ENCODE assay signal across 19 cellular contexts in the genomic region with DNA sequence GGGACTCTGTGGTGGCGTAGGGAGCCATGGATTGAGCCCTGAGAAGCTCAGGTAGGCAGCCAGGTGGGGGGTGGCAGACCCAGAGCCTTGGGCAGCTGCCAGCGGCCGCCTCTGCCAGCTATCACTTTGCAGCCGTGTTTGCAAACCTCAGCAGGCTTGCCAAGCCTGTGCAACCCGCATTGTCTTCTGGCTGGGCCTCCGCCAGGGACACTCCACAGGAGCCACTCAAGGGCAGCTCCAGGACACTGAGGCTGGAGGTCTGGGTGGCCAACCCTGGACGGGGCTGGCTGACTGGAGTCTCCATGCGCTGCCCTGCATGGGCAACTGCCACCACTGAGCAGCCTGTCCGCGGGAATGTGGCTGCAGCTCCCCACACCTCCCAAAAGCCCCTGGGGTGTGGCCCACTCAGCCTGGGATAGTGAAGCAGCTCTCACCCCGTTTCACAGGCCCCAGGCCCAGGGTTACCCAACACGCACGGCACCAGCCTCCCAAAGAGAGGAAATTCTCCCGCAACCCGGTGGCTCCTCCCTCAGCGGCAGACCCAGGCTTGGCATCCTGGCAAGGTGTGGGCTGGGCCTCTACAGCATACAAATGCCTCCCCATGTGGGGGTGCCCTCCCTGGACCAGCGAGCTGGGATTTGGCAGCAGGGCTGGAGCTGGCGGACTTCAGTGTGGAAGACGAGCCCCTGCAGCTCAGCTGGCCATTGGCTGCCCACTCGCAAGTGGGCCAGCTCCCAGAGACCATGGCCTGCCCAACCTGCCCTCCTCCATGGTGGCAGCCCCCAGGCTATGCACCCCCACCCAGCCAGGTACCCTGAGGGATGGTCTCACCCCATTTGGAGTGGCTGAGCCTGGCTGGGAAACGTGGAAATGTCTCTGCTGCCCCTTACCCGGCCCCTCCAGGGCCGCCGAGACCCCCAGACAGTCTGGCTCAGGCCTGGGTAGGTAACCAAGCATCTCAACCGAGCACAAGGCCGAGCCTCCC. TPM values are rescaled to one million over a fixed set of nuclear protein-coding genes. Genes with fewer than 3 reads are reported as not detected.
A peak's percentile ranks its signal among the peaks of the same experiment; 100 is the strongest.
DNase-seq lines count a peak whose midpoint lies in the region; ATAC-seq, FAIRE-seq and TF ChIP-seq lines count a peak whose summit lies in the region.
"Had no signal": no experiment of that assay in that cellular context is flagged by ENCODE, and none has a peak within 500 bp of the region (broad histone marks: within the 10 kb centered on the region; RNA-seq: fewer than 3 reads in every experiment).

No MANE protein-coding gene starts in this region.

- H3K9me3 ChIP-seq in pancreas (no peaks in the 10 kb centered on the region), sigmoid colon (no peaks in the 10 kb centered on the region)
- H3K9me3 ChIP-seq: BE2C had no signal

- intact Hi-C loops in pancreas (cut with DNase I) (no loop called here), sigmoid colon (cut with DNase I) (no loop called here)

- H3K4me1 ChIP-seq in pancreas (no peaks in the 10 kb centered on the region), sigmoid colon (peaks cover 0 to 11% (median 8%) of the 10 kb centered on the region in 4 donors)
- H3K4me1 ChIP-seq: BE2C had no signal

- no peak overlapping the region for H3K27ac ChIP-seq in pancreas
- no peak overlapping the region for H3K27ac ChIP-seq in sigmoid colon

- H3K27me3 ChIP-seq in pancreas, result peaks cover 0 to 9% (median 4%) of the 10 kb centered on the region in 4 donors
- peaks cover 27 to 83% (median 56%) of the 10 kb centered on the region in 3 donors for H3K27me3 ChIP-seq in sigmoid colon

- no peaks in the 10 kb centered on the region for H3K36me3 ChIP-seq in pancreas
- H3K36me3 ChIP-seq in sigmoid colon, result no peaks in the 10 kb centered on the region
- H3K36me3 ChIP-seq: BE2C had no signal

- peak; percentile 58 for TF ChIP-seq EP300 in Ishikawa (IDR thresholded peaks at IDR 0.05; ENCODE audit: borderline replicate concordance)
- no peak for TF ChIP-seq EP300 in sigmoid colon (IDR thresholded peaks at IDR 0.05)

- ATAC-seq in pancreas, result peak; percentile 48 to 91 (median 64)
- ATAC-seq in stimulated activated naive CD8-positive, alpha-beta T cell treated with anti-CD3 and anti-CD28 coated beads, Interleukin-15, Interleukin-2, amounts not matched to agents 100 U/mL and 50 U/mL, for 24 hours, result no peak
- ATAC-seq: activated CD4-positive, CD25-positive, alpha-beta regulatory T cell treated with anti-CD3 and anti-CD28 coated beads, Interleukin-2, amount 50 U/mL, for 24 hours had no signal

- no peak for FAIRE-seq in pancreas (lab: Jason Lieb, UNC)

- no peak for TF ChIP-seq POLR2A in sigmoid colon (IDR thresholded peaks at IDR 0.05)

- TF ChIP-seq RAD21 in Ishikawa (IDR thresholded peaks at IDR 0.05; ENCODE audit: low read depth), result no peak

- H3K4me3 ChIP-seq in pancreas (no peak overlapping the region), sigmoid colon (no peak overlapping the region)

- TF ChIP-seq CTCF in pancreas (IDR thresholded peaks at IDR 0.05) (no peak), sigmoid colon (IDR thresholded peaks at IDR 0.05) (no peak)

- DNase-seq in NCI-H2081 (lab: John Stamatoyannopoulos, UW), result peak; percentile 74 to 91
- DNase-seq in cerebellum (ENCODE audit: low spot score), result peak; percentile 45
- peak in 5 of 6 donors; percentile 40 to 81 (median 48) for DNase-seq in pancreas
- no peak for DNase-seq in KG1 (lab: John Stamatoyannopoulos, UW)
- DNase-seq in stimulated activated naive CD8-positive, alpha-beta T cell treated with anti-CD3 and anti-CD28 coated beads, Interleukin-15, Interleukin-2, amounts not matched to agents 100 U/mL and 50 U/mL, for 24 hours, result no peak
- no peak for DNase-seq in sigmoid colon
- DNase-seq: activated naive CD4-positive, alpha-beta T cell treated with Interleukin-2 at 50 U/mL for 16 hours; aorta; BE2C; endodermal cell; IMR-90; NCI-H1048; NK-92 treated with Interleukin-12 subunit alpha and Interleukin-12 subunit beta, amount 100 ng/mL, for 24 hours; occipital lobe; SHP77 treated with DMSO at 0.1 percent for 48 hours; stimulated activated CD4-positive, alpha-beta T cell treated with anti-CD3 and anti-CD28 coated beads, Interleukin-4, amount 100 ng/mL, for 24 hours; T-helper 2 cell had no signal

- 44% methylated on average over 26 of the region's 26 CpGs for WGBS in pancreas, 2 donors
- WGBS in sigmoid colon, 2 donors, result 62 to 79% methylated on average over 26 of the region's 26 CpGs

TF ChIP-seq in Ishikawa, 13 proteins besides CTCF, POLR2A, EP300 and RAD21:
- TF ChIP-seq NFIC (IDR thresholded peaks at IDR 0.05) (peak; percentile 90), TAF1 (IDR thresholded peaks at IDR 0.05; ENCODE audit: low read depth) (no peak), TCF12 (IDR thresholded peaks at IDR 0.05; ENCODE audit: low read depth) (peak; percentile 58), CREB1 (IDR thresholded peaks at IDR 0.05; ENCODE audit: low read depth) (no peak), ZBTB7A (IDR thresholded peaks at IDR 0.05; ENCODE audit: low read depth) (no peak; the same call in 1 of the 2 replicates), YY1 (IDR thresholded peaks at IDR 0.05; ENCODE audit: low read depth) (0 out of 2 replicates have a peak, but pooled peaks have one; percentile 32), CEBPB (IDR thresholded peaks at IDR 0.05) (no peak), FOXM1 (IDR thresholded peaks at IDR 0.05; ENCODE audit: borderline replicate concordance, low read depth) (no peak), TEAD4 (IDR thresholded peaks at IDR 0.05) (no peak)
- TF ChIP-seq, protein P1, sequence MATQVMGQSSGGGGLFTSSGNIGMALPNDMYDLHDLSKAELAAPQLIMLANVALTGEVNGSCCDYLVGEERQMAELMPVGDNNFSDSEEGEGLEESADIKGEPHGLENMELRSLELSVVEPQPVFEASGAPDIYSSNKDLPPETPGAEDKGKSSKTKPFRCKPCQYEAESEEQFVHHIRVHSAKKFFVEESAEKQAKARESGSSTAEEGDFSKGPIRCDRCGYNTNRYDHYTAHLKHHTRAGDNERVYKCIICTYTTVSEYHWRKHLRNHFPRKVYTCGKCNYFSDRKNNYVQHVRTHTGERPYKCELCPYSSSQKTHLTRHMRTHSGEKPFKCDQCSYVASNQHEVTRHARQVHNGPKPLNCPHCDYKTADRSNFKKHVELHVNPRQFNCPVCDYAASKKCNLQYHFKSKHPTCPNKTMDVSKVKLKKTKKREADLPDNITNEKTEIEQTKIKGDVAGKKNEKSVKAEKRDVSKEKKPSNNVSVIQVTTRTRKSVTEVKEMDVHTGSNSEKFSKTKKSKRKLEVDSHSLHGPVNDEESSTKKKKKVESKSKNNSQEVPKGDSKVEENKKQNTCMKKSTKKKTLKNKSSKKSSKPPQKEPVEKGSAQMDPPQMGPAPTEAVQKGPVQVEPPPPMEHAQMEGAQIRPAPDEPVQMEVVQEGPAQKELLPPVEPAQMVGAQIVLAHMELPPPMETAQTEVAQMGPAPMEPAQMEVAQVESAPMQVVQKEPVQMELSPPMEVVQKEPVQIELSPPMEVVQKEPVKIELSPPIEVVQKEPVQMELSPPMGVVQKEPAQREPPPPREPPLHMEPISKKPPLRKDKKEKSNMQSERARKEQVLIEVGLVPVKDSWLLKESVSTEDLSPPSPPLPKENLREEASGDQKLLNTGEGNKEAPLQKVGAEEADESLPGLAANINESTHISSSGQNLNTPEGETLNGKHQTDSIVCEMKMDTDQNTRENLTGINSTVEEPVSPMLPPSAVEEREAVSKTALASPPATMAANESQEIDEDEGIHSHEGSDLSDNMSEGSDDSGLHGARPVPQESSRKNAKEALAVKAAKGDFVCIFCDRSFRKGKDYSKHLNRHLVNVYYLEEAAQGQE (IDR thresholded peaks at IDR 0.05; ENCODE audit: low read depth), result no peak
- TF ChIP-seq, protein P2, sequence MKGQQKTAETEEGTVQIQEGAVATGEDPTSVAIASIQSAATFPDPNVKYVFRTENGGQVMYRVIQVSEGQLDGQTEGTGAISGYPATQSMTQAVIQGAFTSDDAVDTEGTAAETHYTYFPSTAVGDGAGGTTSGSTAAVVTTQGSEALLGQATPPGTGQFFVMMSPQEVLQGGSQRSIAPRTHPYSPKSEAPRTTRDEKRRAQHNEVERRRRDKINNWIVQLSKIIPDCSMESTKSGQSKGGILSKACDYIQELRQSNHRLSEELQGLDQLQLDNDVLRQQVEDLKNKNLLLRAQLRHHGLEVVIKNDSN (IDR thresholded peaks at IDR 0.05), result no peak
- TF ChIP-seq, protein P3, sequence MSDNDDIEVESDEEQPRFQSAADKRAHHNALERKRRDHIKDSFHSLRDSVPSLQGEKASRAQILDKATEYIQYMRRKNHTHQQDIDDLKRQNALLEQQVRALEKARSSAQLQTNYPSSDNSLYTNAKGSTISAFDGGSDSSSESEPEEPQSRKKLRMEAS (IDR thresholded peaks at IDR 0.05), result 0 out of 2 replicates have a peak, but pooled peaks have one; percentile 21

RNA-seq across cellular contexts. Expression of a gene that starts 2.9 kb away (rescaled TPM):
- total RNA-seq in cerebellum (7.0 TPM), pancreas (under 1 TPM in 1 of 6 donors, not detected in 5; 0.47 TPM), sigmoid colon (1 to 10 TPM in 1 of 4 donors, not detected in 3; 1.1 TPM)
- polyA plus RNA-seq in pancreas (under 1 TPM in 1 of 2 donors, not detected in 1; 0.02 TPM), sigmoid colon (under 1 TPM in 1 of 3 donors, not detected in 2; 0.07 TPM)
- total RNA-seq: aorta, IMR-90 had no signal
- polyA plus RNA-seq: aorta, IMR-90 had no signal

Comparison
In these comparisons a context has a peak if more than half of its experiments do, and no peak if none do; other contexts are left out.
1. DNase-seq: peak in NCI-H2081 (2 of 2), cerebellum (single experiment) and pancreas (5 of 6); none in KG1 (single experiment), stimulated activated naive CD8-positive, alpha-beta T cell treated with anti-CD3 and anti-CD28 coated beads, Interleukin-15, Interleukin-2, amounts not matched to agents 100 U/mL and 50 U/mL, for 24 hours (single experiment) and sigmoid colon (single experiment).